8 cellular contexts compared by ENCODE assay signal in genomic region chr17:81401727-81402529, GRCh38. TPM values are rescaled to one million over a fixed set of nuclear protein-coding genes. Genes with fewer than 3 reads are reported as not detected.
DNase-seq lines count a peak whose midpoint lies in the region; ATAC-seq and TF ChIP-seq lines count a peak whose summit lies in the region.

No MANE protein-coding gene starts in this region.

- DNase-seq in DMS153 (lab: John Stamatoyannopoulos, UW): peak; percentile 62
- no peak for DNase-seq in DMS153 treated with DMSO at 0.1 percent for 48 hours (lab: John Stamatoyannopoulos, UW; ENCODE audit: unreplicated experiment)
- peak; percentile 34 for DNase-seq in OCI-M1 (lab: John Stamatoyannopoulos, UW)
- DNase-seq in fibroblast of mammary gland (ENCODE audit: low read depth): peak; percentile 70
- DNase-seq in progenitor cell of endocrine pancreas (ENCODE audit: low spot score, unreplicated experiment): no peak
- no peak for DNase-seq in effector CD8-positive, alpha-beta T cell (lab: John Stamatoyannopoulos, UW)
- DNase-seq in NCI-H226: no peak

- peak overlapping the region; percentile 40 for H3K4me3 Mint-ChIP-seq in progenitor cell of endocrine pancreas (ENCODE audit: low read depth)

- no peak for ATAC-seq in GM19463 (IDR thresholded peaks at IDR 0.05; ENCODE audit: unreplicated experiment)

- no peak overlapping the region for H3K4me3 ChIP-seq in fibroblast of mammary gland (ENCODE audit: control insufficient read depth, low read depth, low read length)

- TF ChIP-seq CTCF in fibroblast of mammary gland (conservative IDR thresholded peaks at IDR 0.05; ENCODE audit: control insufficient read depth, insufficient read depth, low read depth, low read length) (peak; percentile 46), progenitor cell of endocrine pancreas (IDR thresholded peaks at IDR 0.05; ENCODE audit: unreplicated experiment) (peak; percentile 38)

- H3K9me3 Mint-ChIP-seq in progenitor cell of endocrine pancreas (ENCODE audit: low read depth): no peaks in the 10 kb centered on the region

- H3K27me3 Mint-ChIP-seq in progenitor cell of endocrine pancreas: peaks cover 6% of the 10 kb centered on the region

- H3K36me3 Mint-ChIP-seq in progenitor cell of endocrine pancreas (ENCODE audit: insufficient read depth): peaks cover 4% of the 10 kb centered on the region

- peak overlapping the region; percentile 67 for H3K27ac Mint-ChIP-seq in progenitor cell of endocrine pancreas

- H3K4me1 Mint-ChIP-seq in progenitor cell of endocrine pancreas (ENCODE audit: low read depth): peaks cover 29% of the 10 kb centered on the region

RNA-seq across cellular contexts. Expression of gene BAHCC1, which starts 6.7 kb away (rescaled TPM):
- total RNA-seq in progenitor cell of endocrine pancreas: 36.9 and 40.5 TPM in 2 replicates

Comparison
In these comparisons a context has a peak if more than half of its experiments do, and no peak if none do; other contexts are left out.
1. DNase-seq: peak in DMS153 (single experiment), OCI-M1 (single experiment) and fibroblast of mammary gland (single experiment); none in DMS153 treated with DMSO at 0.1 percent for 48 hours (single experiment), progenitor cell of endocrine pancreas (single experiment), effector CD8-positive, alpha-beta T cell (single experiment) and NCI-H226 (single experiment).